In genomic region chr10:110324805-110325280, GRCh38 we compare ENCODE assay signal across 8 cellular contexts. TPM values are rescaled to one million over a fixed set of nuclear protein-coding genes. Genes with fewer than 3 reads are reported as not detected.
DNase-seq lines count a peak whose midpoint lies in the region; ATAC-seq and TF ChIP-seq lines count a peak whose summit lies in the region.
"Had no signal": no experiment of that assay in that cellular context is flagged by ENCODE, and none has a peak within 500 bp of the region (broad histone marks: within the 10 kb centered on the region; RNA-seq: fewer than 3 reads in every experiment).

No MANE protein-coding gene starts in this region.

- H3K27me3 ChIP-seq in foreskin keratinocyte = no peaks in the 10 kb centered on the region

- DNase-seq in foreskin keratinocyte (no peak), NCI-H446 (lab: John Stamatoyannopoulos, UW) (no peak)
- DNase-seq in central memory CD4-positive, alpha-beta T cell = no peak
- DNase-seq in stimulated activated CD4-positive, alpha-beta T cell treated with anti-CD3 and anti-CD28 coated beads, Interleukin-12 subunit alpha, Interleukin-12 subunit beta, amount 100 ng/mL, for 4 hours = no peak
- DNase-seq: activated CD4-positive, alpha-beta T cell treated with anti-CD3 and anti-CD28 coated beads for 4 hours had no signal

- H3K27ac ChIP-seq in foreskin keratinocyte = peak overlapping the region; percentile 49

- H3K4me1 ChIP-seq in foreskin keratinocyte = peaks cover 33% of the 10 kb centered on the region

- TF ChIP-seq CTCF in foreskin keratinocyte (conservative IDR thresholded peaks at IDR 0.05) = no peak

- peak; percentile 47 for ATAC-seq in GM18517 (IDR thresholded peaks at IDR 0.05; ENCODE audit: unreplicated experiment)
- ATAC-seq in GM21360 (IDR thresholded peaks at IDR 0.05; ENCODE audit: unreplicated experiment) = peak; percentile 50
- peak; percentile 59 for ATAC-seq in HG03159 (IDR thresholded peaks at IDR 0.05; ENCODE audit: unreplicated experiment)
- ATAC-seq in foreskin keratinocyte = no peak

RNA-seq across cellular contexts. Expression of gene SMNDC1, which starts 20.1 kb away (rescaled TPM):
- 15.3 and 17.5 TPM in 2 replicates for total RNA-seq in foreskin keratinocyte
- 14.3 and 18.1 TPM in 2 replicates for polyA plus RNA-seq in foreskin keratinocyte
